Comparison of ENCODE assay signal across 8 cellular contexts in genomic region chr9:21434202-21435014, GRCh38. TPM values are rescaled to one million over a fixed set of nuclear protein-coding genes. Genes with fewer than 3 reads are reported as not detected.
DNase-seq lines count a peak whose midpoint lies in the region; ATAC-seq, FAIRE-seq and TF ChIP-seq lines count a peak whose summit lies in the region.

No MANE protein-coding gene starts in this region.

- ATAC-seq in activated T-cell treated with anti-CD3 and anti-CD28 coated beads, Interleukin-2, amount 50 U/mL, for 72 hours (replicated peaks in 1 of 2): no peak
- no peak for ATAC-seq in HG02840 (IDR thresholded peaks at IDR 0.05; ENCODE audit: low FRiP score, unreplicated experiment)

- intact Hi-C loops in kidney (cut with DNase I): no loop called here

- H3K4me3 Mint-ChIP-seq in activated T-cell treated with anti-CD3 and anti-CD28 coated beads, Interleukin-2, amount 50 U/mL, for 72 hours: no peak overlapping the region

- no peaks in the 10 kb centered on the region for H3K4me1 Mint-ChIP-seq in activated T-cell treated with anti-CD3 and anti-CD28 coated beads, Interleukin-2, amount 50 U/mL, for 72 hours (ENCODE audit: low read depth)

- H3K9me3 ChIP-seq in kidney (ENCODE audit: control insufficient read depth in 1 of 2, low read length in 2 of 2): no peaks in the 10 kb centered on the region

- H3K27ac Mint-ChIP-seq in activated T-cell treated with anti-CD3 and anti-CD28 coated beads, Interleukin-2, amount 50 U/mL, for 72 hours: no peak overlapping the region

- H3K9ac ChIP-seq in kidney (ENCODE audit: low read length in 2 of 2): no peak overlapping the region

- no peaks in the 10 kb centered on the region for H3K9me3 Mint-ChIP-seq in activated T-cell treated with anti-CD3 and anti-CD28 coated beads, Interleukin-2, amount 50 U/mL, for 72 hours

- H3K36me3 ChIP-seq in kidney (ENCODE audit: control insufficient read depth in 1 of 2, insufficient read depth in 2 of 2, low read length in 2 of 2): no peaks in the 10 kb centered on the region

- peak; percentile 20 for DNase-seq in AG08396 (ENCODE audit: low spot score)
- DNase-seq in GM12864 (ENCODE audit: low read depth): no peak
- peak; percentile 6 for DNase-seq in NCI-H226
- peak; percentile 29 to 48 for DNase-seq in activated T-cell treated with anti-CD3 and anti-CD28 coated beads, Interleukin-2, amount 50 U/mL, for 72 hours
- DNase-seq in hippocampal formation (lab: John Stamatoyannopoulos, UW): peak; percentile 20 to 75
- peak; percentile 6 to 24 (median 14) for DNase-seq in stimulated activated CD4-positive, alpha-beta T cell treated with anti-CD3 and anti-CD28 coated beads, TNF-alpha, amount 100 ng/mL, for 24 hours (ENCODE audit: low read depth in 3 of 3)
- no peak for DNase-seq in kidney

- TF ChIP-seq CTCF in GM12864 (IDR thresholded peaks at IDR 0.05; ENCODE audit: low read depth, low read length, missing control alignments) (peak; percentile 53), kidney (IDR thresholded peaks at IDR 0.05; ENCODE audit: borderline replicate concordance, extremely low read depth, insufficient read depth) (no peak)

- no peaks in the 10 kb centered on the region for H3K4me1 ChIP-seq in kidney (ENCODE audit: control insufficient read depth in 1 of 2, insufficient read depth in 1 of 2, low read depth in 1 of 2, low read length in 2 of 2)

- peaks cover 20% of the 10 kb centered on the region for H3K27me3 Mint-ChIP-seq in activated T-cell treated with anti-CD3 and anti-CD28 coated beads, Interleukin-2, amount 50 U/mL, for 72 hours (ENCODE audit: low read depth)

- no peak for FAIRE-seq in kidney (lab: Jason Lieb, UNC)

- H3K4me3 ChIP-seq in GM12864 (ENCODE audit: low read depth, low read length) (no peak overlapping the region), kidney (ENCODE audit: low read length in 2 of 2) (no peak overlapping the region)

- H3K27ac ChIP-seq in kidney (ENCODE audit: low read depth in 2 of 2, low read length in 2 of 2): no peak overlapping the region

- H3K36me3 Mint-ChIP-seq in activated T-cell treated with anti-CD3 and anti-CD28 coated beads, Interleukin-2, amount 50 U/mL, for 72 hours (ENCODE audit: insufficient read depth in 2 of 2): no peaks in the 10 kb centered on the region

RNA-seq across cellular contexts. Expression of gene IFNA1, which starts 5.8 kb away (rescaled TPM):
- total RNA-seq in activated T-cell treated with anti-CD3 and anti-CD28 coated beads, Interleukin-2, amount 50 U/mL, for 72 hours: not detected
- not detected for total RNA-seq in kidney
- not detected for polyA plus RNA-seq in kidney (ENCODE audit: insufficient read depth, low read depth, low replicate concordance)

RNA-seq across cellular contexts. Expression of gene IFNA8, which starts 25.5 kb away (rescaled TPM):
- not detected for total RNA-seq in activated T-cell treated with anti-CD3 and anti-CD28 coated beads, Interleukin-2, amount 50 U/mL, for 72 hours
- not detected for total RNA-seq in kidney
- polyA plus RNA-seq in kidney (ENCODE audit: insufficient read depth, low read depth, low replicate concordance): not detected

RNA-seq across cellular contexts. Expression of gene IFNE, which starts 47.7 kb away (rescaled TPM):
- not detected for total RNA-seq in activated T-cell treated with anti-CD3 and anti-CD28 coated beads, Interleukin-2, amount 50 U/mL, for 72 hours
- total RNA-seq in kidney: 1.1 TPM
- not detected for polyA plus RNA-seq in kidney (ENCODE audit: insufficient read depth, low read depth, low replicate concordance)

RNA-seq across cellular contexts. Expression of gene IFNA2, which starts 49.2 kb away (rescaled TPM):
- not detected for total RNA-seq in activated T-cell treated with anti-CD3 and anti-CD28 coated beads, Interleukin-2, amount 50 U/mL, for 72 hours
- total RNA-seq in kidney: not detected
- not detected for polyA plus RNA-seq in kidney (ENCODE audit: insufficient read depth, low read depth, low replicate concordance)

Comparison
In these comparisons a context has a peak if more than half of its experiments do, and no peak if none do; other contexts are left out.
1. DNase-seq: peak in AG08396 (single experiment), NCI-H226 (single experiment), activated T-cell treated with anti-CD3 and anti-CD28 coated beads, Interleukin-2, amount 50 U/mL, for 72 hours (2 of 2), hippocampal formation (2 of 2) and stimulated activated CD4-positive, alpha-beta T cell treated with anti-CD3 and anti-CD28 coated beads, TNF-alpha, amount 100 ng/mL, for 24 hours (3 of 3); none in GM12864 (single experiment) and kidney (single experiment).